Comparison of ENCODE assay signal across 13 cellular contexts in the genomic region with DNA sequence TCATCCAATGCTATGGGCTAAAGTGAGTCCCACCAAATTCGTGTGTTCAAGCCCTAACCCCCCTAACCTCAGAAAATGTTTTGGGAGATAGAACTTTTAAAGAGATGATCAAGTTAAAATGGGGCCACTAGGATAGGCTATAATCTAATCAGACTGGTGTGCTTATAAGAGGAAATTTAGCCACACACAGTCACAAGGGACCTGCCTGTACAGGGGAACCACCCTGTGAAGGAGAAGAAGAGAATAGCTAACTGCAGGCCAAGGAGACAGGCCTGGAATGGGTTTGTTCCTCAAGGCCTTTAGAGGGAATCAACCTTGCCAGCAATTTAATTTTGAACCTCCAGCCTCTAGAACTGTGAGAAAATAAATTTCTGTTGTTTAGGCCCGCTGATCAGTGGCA. TPM values are rescaled to one million over a fixed set of nuclear protein-coding genes. Genes with fewer than 3 reads are reported as not detected.
DNase-seq lines count a peak whose midpoint lies in the region; ATAC-seq and TF ChIP-seq lines count a peak whose summit lies in the region.
"Had no signal": no experiment of that assay in that cellular context is flagged by ENCODE, and none has a peak within 500 bp of the region (broad histone marks: within the 10 kb centered on the region; RNA-seq: fewer than 3 reads in every experiment).

No MANE protein-coding gene starts in this region.

- peak overlapping the region; percentile 95 for H3K27ac ChIP-seq in smooth muscle cell (ENCODE audit: low read depth)
- no peak overlapping the region for H3K27ac ChIP-seq in CD8-positive, alpha-beta T cell (ENCODE audit: low read depth, low read length)

- DNase-seq in dermis blood vessel endothelial cell, result peak; percentile 7
- DNase-seq in smooth muscle cell (lab: John Stamatoyannopoulos, UW; ENCODE audit: unreplicated experiment), result no peak
- DNase-seq in activated T-cell treated with anti-CD3 and anti-CD28 coated beads, Interleukin-2, amount 50 U/mL, for 4 hours, result no peak
- no peak for DNase-seq in GM10248 (ENCODE audit: extremely low spot score)
- DNase-seq in CD8-positive, alpha-beta T cell, result no peak
- DNase-seq: gastrocnemius medialis; spleen; stimulated activated naive CD4-positive, alpha-beta T cell treated with Interleukin-2 at 50 U/mL for 16 hours had no signal

- intact Hi-C loops in CD8-positive, alpha-beta T cell (cut with DNase I, micrococcal nuclease), result no loop called here

- peak overlapping the region; percentile 90 for H2AFZ ChIP-seq in smooth muscle cell (ENCODE audit: low read depth)

- peaks cover 20% of the 10 kb centered on the region for H3F3A ChIP-seq in smooth muscle cell (ENCODE audit: low read depth)

- H4K20me1 ChIP-seq in smooth muscle cell (ENCODE audit: low read depth), result no peaks in the 10 kb centered on the region

- peak; percentile 44 for ATAC-seq in GM21360 (IDR thresholded peaks at IDR 0.05; ENCODE audit: unreplicated experiment)
- peak; percentile 65 for ATAC-seq in HG03432 (IDR thresholded peaks at IDR 0.05; ENCODE audit: unreplicated experiment)
- ATAC-seq in activated T-cell treated with anti-CD3 and anti-CD28 coated beads, Interleukin-2, amount 50 U/mL, for 4 hours, result no peak
- ATAC-seq in CD8-positive, alpha-beta T cell, result no peak
- no peak for ATAC-seq in GM18861 (IDR thresholded peaks at IDR 0.05; ENCODE audit: unreplicated experiment)

- no peaks in the 10 kb centered on the region for H3K9me3 Mint-ChIP-seq in activated T-cell treated with anti-CD3 and anti-CD28 coated beads, Interleukin-2, amount 50 U/mL, for 4 hours
- H3K9me3 Mint-ChIP-seq in CD8-positive, alpha-beta T cell, result no peaks in the 10 kb centered on the region
- H3K9me3 Mint-ChIP-seq: central memory CD8-positive, alpha-beta T cell had no signal

- peak overlapping the region; percentile 77 for H3K4me2 ChIP-seq in smooth muscle cell

- H3K4me1 Mint-ChIP-seq in activated T-cell treated with anti-CD3 and anti-CD28 coated beads, Interleukin-2, amount 50 U/mL, for 4 hours (ENCODE audit: low read depth), result peaks cover 31% of the 10 kb centered on the region
- peaks cover 8% of the 10 kb centered on the region for H3K4me1 Mint-ChIP-seq in CD8-positive, alpha-beta T cell (ENCODE audit: low read depth)

- H3K27me3 Mint-ChIP-seq in activated T-cell treated with anti-CD3 and anti-CD28 coated beads, Interleukin-2, amount 50 U/mL, for 4 hours (ENCODE audit: low read depth), result no peaks in the 10 kb centered on the region
- no peaks in the 10 kb centered on the region for H3K27me3 Mint-ChIP-seq in CD8-positive, alpha-beta T cell (ENCODE audit: low read depth)
- H3K27me3 Mint-ChIP-seq: central memory CD8-positive, alpha-beta T cell had no signal

- no peaks in the 10 kb centered on the region for H3K27me3 ChIP-seq in smooth muscle cell (ENCODE audit: low read depth)
- no peaks in the 10 kb centered on the region for H3K27me3 ChIP-seq in CD8-positive, alpha-beta T cell (ENCODE audit: insufficient read depth, low read length)
- H3K27me3 ChIP-seq: gastrocnemius medialis, spleen had no signal

- H3K4me3 ChIP-seq in smooth muscle cell, result no peak overlapping the region
- no peak overlapping the region for H3K4me3 ChIP-seq in CD8-positive, alpha-beta T cell (ENCODE audit: low read depth, low read length)
- H3K4me3 ChIP-seq: gastrocnemius medialis, K562, spleen had no signal

- no peak overlapping the region for H3K27ac Mint-ChIP-seq in CD8-positive, alpha-beta T cell

- no peak overlapping the region for H3K4me3 Mint-ChIP-seq in activated T-cell treated with anti-CD3 and anti-CD28 coated beads, Interleukin-2, amount 50 U/mL, for 4 hours
- no peak overlapping the region for H3K4me3 Mint-ChIP-seq in CD8-positive, alpha-beta T cell
- H3K4me3 Mint-ChIP-seq: central memory CD8-positive, alpha-beta T cell had no signal

- H3K36me3 Mint-ChIP-seq in activated T-cell treated with anti-CD3 and anti-CD28 coated beads, Interleukin-2, amount 50 U/mL, for 4 hours (ENCODE audit: insufficient read depth), result no peaks in the 10 kb centered on the region
- H3K36me3 Mint-ChIP-seq in CD8-positive, alpha-beta T cell, result no peaks in the 10 kb centered on the region

- TF ChIP-seq CTCF in smooth muscle cell (IDR thresholded peaks at IDR 0.05; ENCODE audit: borderline replicate concordance, insufficient read depth, poor library complexity, severe bottlenecking) (no peak), GM10248 (IDR thresholded peaks at IDR 0.05; ENCODE audit: control extremely low read depth, extremely low read depth, low read depth, missing control alignments) (no peak)
- no peak for TF ChIP-seq CTCF in CD8-positive, alpha-beta T cell (IDR thresholded peaks at IDR 0.05)

- H3K9ac ChIP-seq in smooth muscle cell (ENCODE audit: low read depth), result peak overlapping the region; percentile 67

- H3K9me3 ChIP-seq in smooth muscle cell (replicated peaks; ENCODE audit: low read depth), result no peaks in the 10 kb centered on the region
- H3K9me3 ChIP-seq in CD8-positive, alpha-beta T cell (ENCODE audit: low read length), result no peaks in the 10 kb centered on the region
- H3K9me3 ChIP-seq: gastrocnemius medialis, spleen had no signal

- POLR2A ChIA-PET in GM10248 (lab: Yijun Ruan, JAX), result interaction anchor here (1.0 kb wide), 1 partner anchor 12 kb away, joined by 3 read pairs; no protein-coding TSS in a partner anchor
- POLR2A ChIA-PET in CD8-positive, alpha-beta T cell (lab: Charles Lee), result no interaction called here

- peaks cover 14% of the 10 kb centered on the region for H3K4me1 ChIP-seq in smooth muscle cell (ENCODE audit: low read depth)
- no peaks in the 10 kb centered on the region for H3K4me1 ChIP-seq in CD8-positive, alpha-beta T cell (ENCODE audit: insufficient read depth, low read length)

- CTCF ChIA-PET in GM10248 (lab: Yijun Ruan, JAX), result interaction anchor here (0.6 to 2.2 kb wide), 4 partner anchors 7 to 12 kb away, joined by 3 to 6 read pairs (median 5); no protein-coding TSS in a partner anchor
- CTCF ChIA-PET in CD8-positive, alpha-beta T cell (lab: Charles Lee), result no interaction called here

- no peaks in the 10 kb centered on the region for H3K79me2 ChIP-seq in smooth muscle cell (ENCODE audit: low read depth)

- 70% methylated on average over 2 of the region's 2 CpGs for whole genome bisulfite sequencing in smooth muscle cell (ENCODE audit: low lambda C conversion rate)

- H3K36me3 ChIP-seq in smooth muscle cell (ENCODE audit: low read depth), result no peaks in the 10 kb centered on the region
- no peaks in the 10 kb centered on the region for H3K36me3 ChIP-seq in CD8-positive, alpha-beta T cell (ENCODE audit: insufficient read depth, low read length)
- H3K36me3 ChIP-seq: gastrocnemius medialis, spleen had no signal

RNA-seq across cellular contexts. Expression of a gene that starts 36.0 kb away (rescaled TPM):
- 79.4 and 114 TPM in 2 replicates for total RNA-seq in dermis blood vessel endothelial cell
- total RNA-seq in smooth muscle cell, result 94.2 and 120 TPM in 2 replicates
- 47.9 and 49.4 TPM in 2 replicates for polyA plus RNA-seq in smooth muscle cell
- 10 to 100 TPM; 42.7 to 61.2 (median 61.1) TPM for total RNA-seq in activated T-cell treated with anti-CD3 and anti-CD28 coated beads, Interleukin-2, amount 50 U/mL, for 4 hours
- 10 to 100 TPM; 63.0 to 79.1 TPM for total RNA-seq in CD8-positive, alpha-beta T cell

Comparison
In these comparisons a context has a peak if more than half of its experiments do, and no peak if none do; other contexts are left out.
1. ATAC-seq: peak in GM21360 (single experiment) and HG03432 (single experiment); none in activated T-cell treated with anti-CD3 and anti-CD28 coated beads, Interleukin-2, amount 50 U/mL, for 4 hours (0 of 2), CD8-positive, alpha-beta T cell (single experiment) and GM18861 (single experiment).